14 cellular contexts compared by ENCODE assay signal in the genomic region with DNA sequence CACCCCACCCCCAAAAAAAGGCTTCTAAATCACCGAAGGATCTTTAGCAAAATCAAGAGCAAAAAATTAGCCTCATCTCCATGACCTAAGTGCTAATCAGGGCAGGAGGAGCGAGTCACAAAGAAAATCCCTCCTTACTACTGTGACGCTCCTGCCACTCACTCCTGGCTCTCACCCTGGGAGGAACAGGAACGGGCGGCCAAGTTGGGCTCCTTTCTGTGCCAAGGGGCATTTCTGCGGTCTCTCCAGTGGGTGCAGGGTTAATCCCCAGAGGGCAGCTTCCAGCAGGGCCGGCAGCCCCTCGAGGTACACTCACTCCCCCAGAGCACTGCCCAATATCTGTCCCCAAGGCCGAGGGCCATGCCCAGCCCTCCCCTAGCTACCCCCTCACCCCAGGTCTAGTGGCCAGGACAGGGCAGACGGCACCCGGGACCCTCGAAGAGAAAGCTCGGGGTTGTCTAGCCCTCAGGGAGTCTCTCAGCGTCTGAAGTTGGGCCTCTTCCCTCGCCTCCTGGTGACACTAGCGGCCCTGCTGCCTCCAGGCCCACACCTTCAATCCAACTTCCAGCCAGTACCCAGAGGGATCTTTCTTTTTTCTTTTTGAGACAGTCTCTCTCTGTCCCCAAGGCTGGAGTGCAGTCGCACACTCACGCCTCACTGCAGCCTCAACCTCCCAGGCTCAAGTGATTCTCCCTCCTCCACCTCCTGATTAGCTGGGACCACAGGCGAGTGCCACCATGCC. TPM values are rescaled to one million over a fixed set of nuclear protein-coding genes. Genes with fewer than 3 reads are reported as not detected.
"Had no signal": no experiment of that assay in that cellular context is flagged by ENCODE, and none has a peak within 500 bp of the region (broad histone marks: within the 10 kb centered on the region; RNA-seq: fewer than 3 reads in every experiment).

No MANE protein-coding gene starts in this region.

- H3K4me1 Mint-ChIP-seq: activated CD8-positive, alpha-beta memory T cell treated with anti-CD3 and anti-CD28 coated beads, Interleukin-2, amount 10 ng/mL, durations not matched to agents 7 days and 5 days; naive B cell; stimulated activated memory B cell treated with anti-CD40 and anti-IgM and Interleukin-4, amounts not matched to agents 10 μg/mL and 1 μg/mL and 100 μg/mL, for 72 hours had no signal

- H3K36me3 Mint-ChIP-seq: activated CD8-positive, alpha-beta memory T cell treated with anti-CD3 and anti-CD28 coated beads, Interleukin-2, amount 10 ng/mL, durations not matched to agents 7 days and 5 days; naive B cell; stimulated activated memory B cell treated with anti-CD40 and anti-IgM and Interleukin-4, amounts not matched to agents 10 μg/mL and 1 μg/mL and 100 μg/mL, for 72 hours had no signal

- H3K9me3 ChIP-seq: transverse colon had no signal

- H3K4me3 ChIP-seq: transverse colon had no signal

- H3K27ac Mint-ChIP-seq: activated CD8-positive, alpha-beta memory T cell treated with anti-CD3 and anti-CD28 coated beads, Interleukin-2, amount 10 ng/mL, durations not matched to agents 7 days and 5 days; activated T-cell treated with anti-CD3 and anti-CD28 coated beads, Interleukin-2, amount 50 U/mL, for 24 hours; naive B cell; stimulated activated memory B cell treated with anti-CD40 and anti-IgM and Interleukin-4, amounts not matched to agents 10 μg/mL and 1 μg/mL and 100 μg/mL, for 72 hours had no signal

- ATAC-seq: activated CD8-positive, alpha-beta memory T cell treated with anti-CD3 and anti-CD28 coated beads, Interleukin-2, amount 10 ng/mL, durations not matched to agents 7 days and 5 days; foreskin keratinocyte; stimulated activated memory B cell treated with anti-CD40 and anti-IgM and Interleukin-4, amounts not matched to agents 10 μg/mL and 1 μg/mL and 100 μg/mL, for 72 hours had no signal

- H3K4me1 ChIP-seq: foreskin keratinocyte, transverse colon had no signal

- H3K9me3 Mint-ChIP-seq: activated T-cell treated with anti-CD3 and anti-CD28 coated beads, Interleukin-2, amount 50 U/mL, for 24 hours; stimulated activated memory B cell treated with anti-CD40 and anti-IgM and Interleukin-4, amounts not matched to agents 10 μg/mL and 1 μg/mL and 100 μg/mL, for 72 hours had no signal

- H3K27me3 ChIP-seq: foreskin keratinocyte, transverse colon had no signal

- DNase-seq: activated CD8-positive, alpha-beta memory T cell treated with anti-CD3 and anti-CD28 coated beads, Interleukin-2, amount 10 ng/mL, durations not matched to agents 7 days and 5 days; activated gamma-delta T cell treated with Interleukin-2 at 50 U/mL for 16 hours; activated T-cell treated with anti-CD3 and anti-CD28 coated beads, Interleukin-2, amount 50 U/mL, for 24 hours; foreskin keratinocyte; naive B cell; nucleus accumbens; SHP77 treated with DMSO at 0.1 percent for 48 hours; transverse colon had no signal

- H3K27ac ChIP-seq: foreskin keratinocyte, transverse colon had no signal

- H3K4me3 Mint-ChIP-seq: activated CD8-positive, alpha-beta memory T cell treated with anti-CD3 and anti-CD28 coated beads, Interleukin-2, amount 10 ng/mL, durations not matched to agents 7 days and 5 days; activated T-cell treated with anti-CD3 and anti-CD28 coated beads, Interleukin-2, amount 50 U/mL, for 24 hours; naive B cell; stimulated activated memory B cell treated with anti-CD40 and anti-IgM and Interleukin-4, amounts not matched to agents 10 μg/mL and 1 μg/mL and 100 μg/mL, for 72 hours had no signal

- H3K36me3 ChIP-seq: transverse colon had no signal

RNA-seq across cellular contexts. Expression of a gene that starts 0.7 kb away (rescaled TPM):
- total RNA-seq: activated CD8-positive, alpha-beta memory T cell treated with anti-CD3 and anti-CD28 coated beads, Interleukin-2, amount 10 ng/mL, durations not matched to agents 7 days and 5 days; aorta; bronchial epithelial cell; foreskin keratinocyte; subcutaneous adipose tissue; T-helper 2 cell treated with Interferon-gamma antibody and Interleukin-4, amounts not matched to agents 100 ng/mL and 5 ng/mL, for 36 hours; transverse colon had no signal
- polyA plus RNA-seq: foreskin keratinocyte, keratinocyte had no signal
